ENCODE assay signal across 8 cellular contexts in the genomic region with DNA sequence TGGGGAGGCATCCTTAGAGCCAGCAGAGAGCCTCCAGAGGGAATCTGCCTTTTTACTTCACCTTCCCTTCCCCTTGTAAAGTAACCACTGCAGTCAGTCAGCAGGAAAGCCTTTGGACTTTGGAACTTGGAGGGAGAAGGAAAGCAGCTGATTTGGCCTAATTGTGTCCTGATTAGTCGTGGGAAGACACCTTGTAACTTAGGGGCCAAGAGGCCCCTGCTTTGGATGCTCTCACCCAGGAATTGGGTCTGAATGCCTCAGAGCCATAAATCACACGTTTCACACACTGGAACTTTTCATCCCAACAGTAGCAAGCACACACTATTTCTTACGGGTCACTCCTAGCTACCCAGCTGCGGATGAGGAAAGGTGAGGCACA.
DNase-seq lines count a peak whose midpoint lies in the region; ATAC-seq and TF ChIP-seq lines count a peak whose summit lies in the region.

No MANE protein-coding gene starts in this region.

- peaks cover 26% of the 10 kb centered on the region for H3K4me1 Mint-ChIP-seq in activated naive CD4-positive, alpha-beta T cell treated with anti-CD3 and anti-CD28 coated beads, Interleukin-2, amount 10 ng/mL, durations not matched to agents 7 days and 5 days
- peaks cover 5% of the 10 kb centered on the region for H3K4me1 Mint-ChIP-seq in MCF 10A (ENCODE audit: insufficient read depth, unreplicated experiment)
- peaks cover 24% of the 10 kb centered on the region for H3K4me1 Mint-ChIP-seq in type B pancreatic cell (ENCODE audit: unreplicated experiment)

- no peak overlapping the region for H3K4me3 ChIP-seq in mucosa of descending colon

- H3K4me1 ChIP-seq in mucosa of descending colon (ENCODE audit: low read depth) = no peaks in the 10 kb centered on the region

- DNase-seq in activated naive CD4-positive, alpha-beta T cell treated with anti-CD3 and anti-CD28 coated beads, Interleukin-2, amount 10 ng/mL, durations not matched to agents 7 days and 5 days = no peak
- no peak for DNase-seq in activated naive CD4-positive, alpha-beta T cell treated with anti-CD3 and anti-CD28 coated beads, Interleukin-2, amount 50 U/mL, for 16 hours
- DNase-seq in MCF 10A (ENCODE audit: unreplicated experiment) = no peak
- peak in 1 of 3 donors; percentile 28 for DNase-seq in mucosa of descending colon
- DNase-seq in type B pancreatic cell (ENCODE audit: extremely low spot score, unreplicated experiment) = no peak
- no peak for DNase-seq in NCI-H1092 treated with DMSO at 0.1 percent for 48 hours (lab: John Stamatoyannopoulos, UW)
- no peak for DNase-seq in GOT3 (lab: John Stamatoyannopoulos, UW)

- CTCF ChIA-PET in activated naive CD4-positive, alpha-beta T cell treated with anti-CD3 and anti-CD28 coated beads, Interleukin-2, amount 10 ng/mL, durations not matched to agents 7 days and 5 days (lab: Charles Lee) = interaction anchor here (0.7 to 3.3 kb wide), 15 partner anchors 9 to 392 kb away, joined by 3 to 20 read pairs (median 4); partner anchors contain the start of gene CAMKMT
- CTCF ChIA-PET in MCF 10A (lab: Yijun Ruan, JAX) = interaction anchor here (0.5 to 2.6 kb wide), 16 partner anchors 9 to 1462 kb away, joined by 3 to 14 read pairs (median 4); no protein-coding TSS in a partner anchor

- POLR2A ChIA-PET in MCF 10A (lab: Yijun Ruan, JAX) = interaction anchor here (1.1 to 2.0 kb wide), 2 partner anchors 80 to 273 kb away, joined by 3 to 8 read pairs; no protein-coding TSS in a partner anchor

- peak overlapping the region; percentile 63 for H3K4me3 Mint-ChIP-seq in activated naive CD4-positive, alpha-beta T cell treated with anti-CD3 and anti-CD28 coated beads, Interleukin-2, amount 10 ng/mL, durations not matched to agents 7 days and 5 days
- H3K4me3 Mint-ChIP-seq in MCF 10A (ENCODE audit: unreplicated experiment) = peak overlapping the region; percentile 61
- peak overlapping the region; percentile 82 for H3K4me3 Mint-ChIP-seq in type B pancreatic cell

- no peaks in the 10 kb centered on the region for H3K9me3 Mint-ChIP-seq in activated naive CD4-positive, alpha-beta T cell treated with anti-CD3 and anti-CD28 coated beads, Interleukin-2, amount 10 ng/mL, durations not matched to agents 7 days and 5 days
- H3K9me3 Mint-ChIP-seq in MCF 10A (ENCODE audit: unreplicated experiment) (no peaks in the 10 kb centered on the region), type B pancreatic cell (no peaks in the 10 kb centered on the region)

- H3K36me3 Mint-ChIP-seq in activated naive CD4-positive, alpha-beta T cell treated with anti-CD3 and anti-CD28 coated beads, Interleukin-2, amount 10 ng/mL, durations not matched to agents 7 days and 5 days = no peaks in the 10 kb centered on the region
- H3K36me3 Mint-ChIP-seq in MCF 10A (ENCODE audit: insufficient read depth, unreplicated experiment) (no peaks in the 10 kb centered on the region), type B pancreatic cell (no peaks in the 10 kb centered on the region)

- BruUV-seq in MCF 10A (replicated peaks; lab: Mats Ljungman, UMichigan) = no TSS peak

- no peak for TF ChIP-seq CTCF in MCF 10A (IDR thresholded peaks at IDR 0.05; ENCODE audit: unreplicated experiment)
- no peak for TF ChIP-seq CTCF in mucosa of descending colon (IDR thresholded peaks at IDR 0.05)
- no peak for TF ChIP-seq CTCF in type B pancreatic cell (conservative IDR thresholded peaks at IDR 0.05)

- H3K27ac Mint-ChIP-seq in activated naive CD4-positive, alpha-beta T cell treated with anti-CD3 and anti-CD28 coated beads, Interleukin-2, amount 10 ng/mL, durations not matched to agents 7 days and 5 days = peak overlapping the region; percentile 78
- peak overlapping the region; percentile 46 for H3K27ac Mint-ChIP-seq in MCF 10A (ENCODE audit: low read depth, unreplicated experiment)
- peak overlapping the region; percentile 63 for H3K27ac Mint-ChIP-seq in type B pancreatic cell

- intact Hi-C loops in MCF 10A (cut with micrococcal nuclease) (loop anchor here (1.0 to 2.0 kb wide), 4 partner anchors 81 to 391 kb away; partner anchors contain the start of gene PPM1B), mucosa of descending colon (cut with DNase I, micrococcal nuclease) (loop anchor here in 1 of 2 donors (5.0 to 10.0 kb wide), 2 partner anchors 157 to 205 kb away; no protein-coding TSS in a partner anchor)

- no peaks in the 10 kb centered on the region for H3K36me3 ChIP-seq in mucosa of descending colon (ENCODE audit: low read depth)

- ATAC-seq in mucosa of descending colon = peak; percentile 71
- no peak for ATAC-seq in HG03045 (IDR thresholded peaks at IDR 0.05; ENCODE audit: unreplicated experiment)

- no peaks in the 10 kb centered on the region for H3K9me3 ChIP-seq in mucosa of descending colon

- no peaks in the 10 kb centered on the region for H3K27me3 Mint-ChIP-seq in activated naive CD4-positive, alpha-beta T cell treated with anti-CD3 and anti-CD28 coated beads, Interleukin-2, amount 10 ng/mL, durations not matched to agents 7 days and 5 days
- H3K27me3 Mint-ChIP-seq in MCF 10A (ENCODE audit: insufficient read depth, unreplicated experiment) = no peaks in the 10 kb centered on the region
- H3K27me3 Mint-ChIP-seq in type B pancreatic cell = peaks cover 4% of the 10 kb centered on the region
